Comparison of ENCODE assay signal across 1 cellular context in the genomic region with DNA sequence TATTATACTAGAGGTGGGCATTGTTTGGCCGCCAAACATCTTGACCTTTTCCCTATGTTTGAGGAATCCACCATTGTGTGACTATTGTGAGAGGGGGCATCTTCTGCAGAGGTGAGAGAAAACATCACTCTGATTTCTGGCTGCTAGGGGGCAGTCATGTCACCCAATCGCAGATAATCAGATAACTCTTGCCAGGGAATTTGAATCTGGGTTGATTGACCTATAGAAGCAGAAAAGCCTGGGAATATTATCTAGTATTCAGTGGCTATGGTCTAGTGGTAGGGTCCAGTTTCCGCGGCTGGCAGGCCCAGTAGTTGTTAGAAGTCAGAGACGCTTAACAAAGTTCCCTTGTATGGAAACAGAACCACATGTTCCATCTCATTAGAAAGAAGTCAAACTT.
TF ChIP-seq lines count a peak whose summit lies in the region.

No MANE protein-coding gene starts in this region.

TF ChIP-seq in GM23338, 12 proteins besides CTCF, POLR2A, EP300 and RAD21 (continued from another document):
- TF ChIP-seq REST (IDR thresholded peaks at IDR 0.05; ENCODE audit: unreplicated experiment), result no peak
- no peak for TF ChIP-seq EZH2phosphoT487 (IDR thresholded peaks at IDR 0.05; ENCODE audit: unreplicated experiment)
- no peak for TF ChIP-seq ETS1 (IDR thresholded peaks at IDR 0.05)
- no peak for TF ChIP-seq ZNF114 (CRISPR knock-in tag; IDR thresholded peaks at IDR 0.05)
- no peak for TF ChIP-seq CREB1 (CRISPR knock-in tag; IDR thresholded peaks at IDR 0.05; ENCODE audit: low read depth)
TF ChIP-seq in GM23338: peak in this region for 0.
